10 cellular contexts compared by ENCODE assay signal in the genomic region with DNA sequence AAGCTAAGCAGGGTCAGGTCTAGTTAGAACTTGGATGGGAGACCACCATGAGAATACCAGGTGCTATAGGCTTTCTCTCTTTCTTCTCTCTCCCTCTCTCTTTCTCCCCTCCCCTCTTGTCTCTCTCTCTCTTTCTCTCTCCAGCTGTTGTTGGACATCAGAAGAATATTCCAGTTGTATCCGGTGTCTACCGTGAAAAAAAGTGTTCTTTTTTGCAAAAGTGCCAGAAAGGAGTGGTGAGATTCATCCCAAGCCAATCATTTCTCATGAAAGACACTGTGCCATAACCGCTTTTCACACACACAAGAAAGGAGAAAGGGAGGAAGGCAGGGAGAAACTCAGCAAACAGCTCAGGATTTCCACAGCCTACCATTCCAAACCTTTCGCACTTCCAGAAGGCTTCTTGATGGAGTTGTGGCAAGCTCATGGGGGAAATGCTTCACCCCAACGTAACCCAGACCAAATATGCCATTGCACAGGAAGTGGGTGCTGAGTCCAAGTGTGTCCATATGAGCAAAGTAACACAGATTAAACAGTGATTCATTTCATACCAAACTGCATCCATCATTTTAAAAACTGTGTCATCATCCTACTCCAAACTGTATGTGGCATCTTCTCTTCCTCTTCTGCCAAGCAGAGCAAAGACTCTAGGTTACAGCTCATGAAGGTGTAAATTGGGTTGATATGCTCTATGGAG.
DNase-seq lines count a peak whose midpoint lies in the region; ATAC-seq and TF ChIP-seq lines count a peak whose summit lies in the region.
"Had no signal": no experiment of that assay in that cellular context is flagged by ENCODE, and none has a peak within 500 bp of the region (broad histone marks: within the 10 kb centered on the region; RNA-seq: fewer than 3 reads in every experiment).

No MANE protein-coding gene starts in this region.

- H3K9me3 Mint-ChIP-seq in mesothelial cell of epicardium = no peaks in the 10 kb centered on the region

- peaks cover 3% of the 10 kb centered on the region for H3K4me1 Mint-ChIP-seq in mesothelial cell of epicardium

- TF ChIP-seq CTCF in GM13977 (IDR thresholded peaks at IDR 0.05; ENCODE audit: extremely low read depth, insufficient read depth, missing control alignments) (no peak), mesothelial cell of epicardium (IDR thresholded peaks at IDR 0.05; ENCODE audit: unreplicated experiment) (no peak)

- intact Hi-C loops in posterior vena cava (cut with DNase I) = no loop called here

- in situ Hi-C loops in GM13977 (cut with MboI; ENCODE audit: low pct_unique_long_range_greater_than_20kb, low sequenced_read_pairs, unreplicated experiment) = no loop called here

- H3K4me3 Mint-ChIP-seq in mesothelial cell of epicardium = no peak overlapping the region

- no peak overlapping the region for H3K27ac Mint-ChIP-seq in mesothelial cell of epicardium

- H3K36me3 Mint-ChIP-seq in mesothelial cell of epicardium = no peaks in the 10 kb centered on the region

- H3K27me3 Mint-ChIP-seq in mesothelial cell of epicardium (ENCODE audit: low read depth) = no peaks in the 10 kb centered on the region

- DNase-seq in GM13977 (ENCODE audit: low spot score) (peak; percentile 10), NOMO-1 (lab: John Stamatoyannopoulos, UW; ENCODE audit: unreplicated experiment in 2 of 2) (peak; percentile 31 to 86), epidermal melanocyte (ENCODE audit: insufficient read length, low spot score) (peak; percentile 29), renal cortical epithelial cell (ENCODE audit: low read depth) (peak; percentile 90), posterior vena cava (ENCODE audit: low spot score) (no peak), NCI-H1694 (lab: John Stamatoyannopoulos, UW) (no peak), mesothelial cell of epicardium (ENCODE audit: low spot score in 2 of 2, unreplicated experiment in 2 of 2) (no peak)
- DNase-seq: activated T-cell treated with anti-CD3 and anti-CD28 coated beads, Interleukin-2, amount 50 U/mL, for 48 hours had no signal

- no peak for ATAC-seq in GM21529 (IDR thresholded peaks at IDR 0.05; ENCODE audit: unreplicated experiment)
- ATAC-seq: gastroesophageal sphincter had no signal

Comparison
In these comparisons a context has a peak if more than half of its experiments do, and no peak if none do; other contexts are left out.
1. DNase-seq: peak in GM13977 (single experiment), NOMO-1 (2 of 2), epidermal melanocyte (single experiment) and renal cortical epithelial cell (single experiment); none in posterior vena cava (single experiment), NCI-H1694 (single experiment) and mesothelial cell of epicardium (0 of 2).